1 cellular context compared by ENCODE assay signal in the genomic region with DNA sequence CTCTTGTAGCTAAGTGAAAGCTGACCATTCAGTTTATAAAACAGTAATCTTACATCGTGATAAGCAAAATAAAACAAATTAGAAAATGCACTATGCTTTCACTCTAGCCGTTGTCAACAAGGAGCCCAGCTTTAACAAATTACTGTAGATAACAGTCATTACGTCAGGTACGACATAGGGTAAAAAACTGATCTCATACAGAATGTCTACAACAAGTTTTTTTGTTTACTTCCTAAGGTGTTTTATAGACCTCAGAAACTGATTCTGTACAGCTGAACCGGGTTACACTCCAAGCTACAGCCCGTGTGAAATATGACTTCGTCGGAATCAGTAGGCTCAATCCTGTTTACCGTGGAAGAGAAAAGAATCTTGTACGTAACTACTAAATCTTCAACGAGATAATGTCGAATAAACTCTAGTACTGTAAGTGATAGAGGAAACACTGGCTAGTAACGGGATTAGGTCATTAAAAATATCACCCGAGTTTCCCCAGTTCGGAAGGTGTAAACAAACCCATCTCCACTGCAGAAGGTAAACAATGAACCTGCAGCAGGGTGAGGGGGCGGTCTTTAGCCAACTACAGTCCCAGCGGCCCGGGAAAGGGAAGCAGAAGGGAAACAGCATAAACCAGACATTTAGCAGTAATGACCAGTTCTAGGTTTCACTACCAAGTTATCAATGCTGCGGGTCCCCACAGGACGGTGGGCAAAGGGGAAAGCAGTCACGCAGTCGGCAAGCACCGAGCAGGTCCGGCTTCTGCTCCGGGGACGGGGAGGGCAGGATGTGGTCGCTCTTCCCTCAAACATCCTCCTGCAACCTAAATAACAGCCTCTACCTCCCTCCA.
TF ChIP-seq lines count a peak whose summit lies in the region.

No MANE protein-coding gene starts in this region.

TF ChIP-seq in GM12878, 131 proteins besides CTCF, POLR2A, EP300 and RAD21 (continued from another document):
- TF ChIP-seq, protein P1, sequence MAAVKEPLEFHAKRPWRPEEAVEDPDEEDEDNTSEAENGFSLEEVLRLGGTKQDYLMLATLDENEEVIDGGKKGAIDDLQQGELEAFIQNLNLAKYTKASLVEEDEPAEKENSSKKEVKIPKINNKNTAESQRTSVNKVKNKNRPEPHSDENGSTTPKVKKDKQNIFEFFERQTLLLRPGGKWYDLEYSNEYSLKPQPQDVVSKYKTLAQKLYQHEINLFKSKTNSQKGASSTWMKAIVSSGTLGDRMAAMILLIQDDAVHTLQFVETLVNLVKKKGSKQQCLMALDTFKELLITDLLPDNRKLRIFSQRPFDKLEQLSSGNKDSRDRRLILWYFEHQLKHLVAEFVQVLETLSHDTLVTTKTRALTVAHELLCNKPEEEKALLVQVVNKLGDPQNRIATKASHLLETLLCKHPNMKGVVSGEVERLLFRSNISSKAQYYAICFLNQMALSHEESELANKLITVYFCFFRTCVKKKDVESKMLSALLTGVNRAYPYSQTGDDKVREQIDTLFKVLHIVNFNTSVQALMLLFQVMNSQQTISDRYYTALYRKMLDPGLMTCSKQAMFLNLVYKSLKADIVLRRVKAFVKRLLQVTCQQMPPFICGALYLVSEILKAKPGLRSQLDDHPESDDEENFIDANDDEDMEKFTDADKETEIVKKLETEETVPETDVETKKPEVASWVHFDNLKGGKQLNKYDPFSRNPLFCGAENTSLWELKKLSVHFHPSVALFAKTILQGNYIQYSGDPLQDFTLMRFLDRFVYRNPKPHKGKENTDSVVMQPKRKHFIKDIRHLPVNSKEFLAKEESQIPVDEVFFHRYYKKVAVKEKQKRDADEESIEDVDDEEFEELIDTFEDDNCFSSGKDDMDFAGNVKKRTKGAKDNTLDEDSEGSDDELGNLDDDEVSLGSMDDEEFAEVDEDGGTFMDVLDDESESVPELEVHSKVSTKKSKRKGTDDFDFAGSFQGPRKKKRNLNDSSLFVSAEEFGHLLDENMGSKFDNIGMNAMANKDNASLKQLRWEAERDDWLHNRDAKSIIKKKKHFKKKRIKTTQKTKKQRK (IDR thresholded peaks at IDR 0.05; ENCODE audit: low read depth, low read length), result no peak
- TF ChIP-seq ZBED1 (IDR thresholded peaks at IDR 0.05; ENCODE audit: borderline replicate concordance) (no peak), IKZF1 (conservative IDR thresholded peaks at IDR 0.05) (peak; percentile 61; the same call in 1 of the 2 replicates), TAF1 (IDR thresholded peaks at IDR 0.05; ENCODE audit: borderline replicate concordance, low read depth, low read length) (peak; percentile 22; the same call in 1 of the 2 replicates), JUNB (IDR thresholded peaks at IDR 0.05) (no peak), RUNX3 (IDR thresholded peaks at IDR 0.05; ENCODE audit: low read length) (peak; percentile 84), ZNF207 (IDR thresholded peaks at IDR 0.05; ENCODE audit: borderline replicate concordance) (no peak), ATF7 (IDR thresholded peaks at IDR 0.05; ENCODE audit: low read depth) (peak; percentile 66), RB1 (IDR thresholded peaks at IDR 0.05; ENCODE audit: borderline replicate concordance) (no peak), SIX5 (IDR thresholded peaks at IDR 0.05; ENCODE audit: low read depth, low read length, severe bottlenecking) (no peak), ETV6 (conservative IDR thresholded peaks at IDR 0.05 in 1 of 2, IDR thresholded peaks at IDR 0.05 in 1 of 2; ENCODE audit: borderline replicate concordance in 1 of 2, low read depth in 1 of 2) (peak in 1 of 2 experiments; percentile 45; a peak in 1 of 4 replicates), IKZF2 (IDR thresholded peaks at IDR 0.05) (peak; percentile 73 to 75), DPF2 (IDR thresholded peaks at IDR 0.05) (no peak), FOS (IDR thresholded peaks at IDR 0.05; ENCODE audit: borderline replicate concordance, extremely low read depth, insufficient read length) (no peak), MTA3 (IDR thresholded peaks at IDR 0.05; ENCODE audit: borderline replicate concordance, low read length) (no peak), ZNF622 (IDR thresholded peaks at IDR 0.05) (no peak), EZH2 (IDR thresholded peaks at IDR 0.05; ENCODE audit: borderline replicate concordance, control insufficient read depth, low read depth, low read length) (no peak), EED (IDR thresholded peaks at IDR 0.05; ENCODE audit: low read depth) (no peak; the same call in 1 of the 2 replicates), BMI1 (IDR thresholded peaks at IDR 0.05; ENCODE audit: borderline replicate concordance) (no peak), CEBPB (IDR thresholded peaks at IDR 0.05; ENCODE audit: borderline replicate concordance in 1 of 2, low read depth in 2 of 2, low read length in 2 of 2) (no peak), POU2F2 (IDR thresholded peaks at IDR 0.05; ENCODE audit: borderline replicate concordance, low read depth, low read length) (peak; percentile 75; the same call in 1 of the 3 replicates), STAT3 (IDR thresholded peaks at IDR 0.05; ENCODE audit: low read depth, low read length) (no peak), ZNF24 (IDR thresholded peaks at IDR 0.05) (no peak), YBX1 (IDR thresholded peaks at IDR 0.05) (no peak), SUZ12 (IDR thresholded peaks at IDR 0.05; ENCODE audit: unreplicated experiment) (no peak), NFIC (IDR thresholded peaks at IDR 0.05; ENCODE audit: low read depth, low read length) (no peak), CREB1 (IDR thresholded peaks at IDR 0.05; ENCODE audit: low read depth) (0 out of 2 replicates have a peak, but pooled peaks have one; percentile 16), PML (IDR thresholded peaks at IDR 0.05; ENCODE audit: low read length) (no peak), SREBF1 (IDR thresholded peaks at IDR 0.05; ENCODE audit: low read length) (no peak), SMC3 (IDR thresholded peaks at IDR 0.05; ENCODE audit: borderline replicate concordance, low read length) (no peak), ESRRA (IDR thresholded peaks at IDR 0.05; ENCODE audit: low read length) (no peak)
- TF ChIP-seq, protein P2, sequence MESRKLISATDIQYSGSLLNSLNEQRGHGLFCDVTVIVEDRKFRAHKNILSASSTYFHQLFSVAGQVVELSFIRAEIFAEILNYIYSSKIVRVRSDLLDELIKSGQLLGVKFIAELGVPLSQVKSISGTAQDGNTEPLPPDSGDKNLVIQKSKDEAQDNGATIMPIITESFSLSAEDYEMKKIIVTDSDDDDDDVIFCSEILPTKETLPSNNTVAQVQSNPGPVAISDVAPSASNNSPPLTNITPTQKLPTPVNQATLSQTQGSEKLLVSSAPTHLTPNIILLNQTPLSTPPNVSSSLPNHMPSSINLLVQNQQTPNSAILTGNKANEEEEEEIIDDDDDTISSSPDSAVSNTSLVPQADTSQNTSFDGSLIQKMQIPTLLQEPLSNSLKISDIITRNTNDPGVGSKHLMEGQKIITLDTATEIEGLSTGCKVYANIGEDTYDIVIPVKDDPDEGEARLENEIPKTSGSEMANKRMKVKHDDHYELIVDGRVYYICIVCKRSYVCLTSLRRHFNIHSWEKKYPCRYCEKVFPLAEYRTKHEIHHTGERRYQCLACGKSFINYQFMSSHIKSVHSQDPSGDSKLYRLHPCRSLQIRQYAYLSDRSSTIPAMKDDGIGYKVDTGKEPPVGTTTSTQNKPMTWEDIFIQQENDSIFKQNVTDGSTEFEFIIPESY (IDR thresholded peaks at IDR 0.05), result no peak
- TF ChIP-seq, protein P3, sequence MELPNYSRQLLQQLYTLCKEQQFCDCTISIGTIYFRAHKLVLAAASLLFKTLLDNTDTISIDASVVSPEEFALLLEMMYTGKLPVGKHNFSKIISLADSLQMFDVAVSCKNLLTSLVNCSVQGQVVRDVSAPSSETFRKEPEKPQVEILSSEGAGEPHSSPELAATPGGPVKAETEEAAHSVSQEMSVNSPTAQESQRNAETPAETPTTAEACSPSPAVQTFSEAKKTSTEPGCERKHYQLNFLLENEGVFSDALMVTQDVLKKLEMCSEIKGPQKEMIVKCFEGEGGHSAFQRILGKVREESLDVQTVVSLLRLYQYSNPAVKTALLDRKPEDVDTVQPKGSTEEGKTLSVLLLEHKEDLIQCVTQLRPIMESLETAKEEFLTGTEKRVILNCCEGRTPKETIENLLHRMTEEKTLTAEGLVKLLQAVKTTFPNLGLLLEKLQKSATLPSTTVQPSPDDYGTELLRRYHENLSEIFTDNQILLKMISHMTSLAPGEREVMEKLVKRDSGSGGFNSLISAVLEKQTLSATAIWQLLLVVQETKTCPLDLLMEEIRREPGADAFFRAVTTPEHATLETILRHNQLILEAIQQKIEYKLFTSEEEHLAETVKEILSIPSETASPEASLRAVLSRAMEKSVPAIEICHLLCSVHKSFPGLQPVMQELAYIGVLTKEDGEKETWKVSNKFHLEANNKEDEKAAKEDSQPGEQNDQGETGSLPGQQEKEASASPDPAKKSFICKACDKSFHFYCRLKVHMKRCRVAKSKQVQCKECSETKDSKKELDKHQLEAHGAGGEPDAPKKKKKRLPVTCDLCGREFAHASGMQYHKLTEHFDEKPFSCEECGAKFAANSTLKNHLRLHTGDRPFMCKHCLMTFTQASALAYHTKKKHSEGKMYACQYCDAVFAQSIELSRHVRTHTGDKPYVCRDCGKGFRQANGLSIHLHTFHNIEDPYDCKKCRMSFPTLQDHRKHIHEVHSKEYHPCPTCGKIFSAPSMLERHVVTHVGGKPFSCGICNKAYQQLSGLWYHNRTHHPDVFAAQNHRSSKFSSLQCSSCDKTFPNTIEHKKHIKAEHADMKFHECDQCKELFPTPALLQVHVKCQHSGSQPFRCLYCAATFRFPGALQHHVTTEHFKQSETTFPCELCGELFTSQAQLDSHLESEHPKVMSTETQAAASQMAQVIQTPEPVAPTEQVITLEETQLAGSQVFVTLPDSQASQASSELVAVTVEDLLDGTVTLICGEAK (IDR thresholded peaks at IDR 0.05; ENCODE audit: borderline replicate concordance), result peak; percentile 14; the same call in 1 of the 2 replicates
- TF ChIP-seq, protein P4, sequence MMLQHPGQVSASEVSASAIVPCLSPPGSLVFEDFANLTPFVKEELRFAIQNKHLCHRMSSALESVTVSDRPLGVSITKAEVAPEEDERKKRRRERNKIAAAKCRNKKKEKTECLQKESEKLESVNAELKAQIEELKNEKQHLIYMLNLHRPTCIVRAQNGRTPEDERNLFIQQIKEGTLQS (IDR thresholded peaks at IDR 0.05; ENCODE audit: borderline replicate concordance, extremely low read depth, low read depth, low read length), result no peak
- TF ChIP-seq, protein P5, sequence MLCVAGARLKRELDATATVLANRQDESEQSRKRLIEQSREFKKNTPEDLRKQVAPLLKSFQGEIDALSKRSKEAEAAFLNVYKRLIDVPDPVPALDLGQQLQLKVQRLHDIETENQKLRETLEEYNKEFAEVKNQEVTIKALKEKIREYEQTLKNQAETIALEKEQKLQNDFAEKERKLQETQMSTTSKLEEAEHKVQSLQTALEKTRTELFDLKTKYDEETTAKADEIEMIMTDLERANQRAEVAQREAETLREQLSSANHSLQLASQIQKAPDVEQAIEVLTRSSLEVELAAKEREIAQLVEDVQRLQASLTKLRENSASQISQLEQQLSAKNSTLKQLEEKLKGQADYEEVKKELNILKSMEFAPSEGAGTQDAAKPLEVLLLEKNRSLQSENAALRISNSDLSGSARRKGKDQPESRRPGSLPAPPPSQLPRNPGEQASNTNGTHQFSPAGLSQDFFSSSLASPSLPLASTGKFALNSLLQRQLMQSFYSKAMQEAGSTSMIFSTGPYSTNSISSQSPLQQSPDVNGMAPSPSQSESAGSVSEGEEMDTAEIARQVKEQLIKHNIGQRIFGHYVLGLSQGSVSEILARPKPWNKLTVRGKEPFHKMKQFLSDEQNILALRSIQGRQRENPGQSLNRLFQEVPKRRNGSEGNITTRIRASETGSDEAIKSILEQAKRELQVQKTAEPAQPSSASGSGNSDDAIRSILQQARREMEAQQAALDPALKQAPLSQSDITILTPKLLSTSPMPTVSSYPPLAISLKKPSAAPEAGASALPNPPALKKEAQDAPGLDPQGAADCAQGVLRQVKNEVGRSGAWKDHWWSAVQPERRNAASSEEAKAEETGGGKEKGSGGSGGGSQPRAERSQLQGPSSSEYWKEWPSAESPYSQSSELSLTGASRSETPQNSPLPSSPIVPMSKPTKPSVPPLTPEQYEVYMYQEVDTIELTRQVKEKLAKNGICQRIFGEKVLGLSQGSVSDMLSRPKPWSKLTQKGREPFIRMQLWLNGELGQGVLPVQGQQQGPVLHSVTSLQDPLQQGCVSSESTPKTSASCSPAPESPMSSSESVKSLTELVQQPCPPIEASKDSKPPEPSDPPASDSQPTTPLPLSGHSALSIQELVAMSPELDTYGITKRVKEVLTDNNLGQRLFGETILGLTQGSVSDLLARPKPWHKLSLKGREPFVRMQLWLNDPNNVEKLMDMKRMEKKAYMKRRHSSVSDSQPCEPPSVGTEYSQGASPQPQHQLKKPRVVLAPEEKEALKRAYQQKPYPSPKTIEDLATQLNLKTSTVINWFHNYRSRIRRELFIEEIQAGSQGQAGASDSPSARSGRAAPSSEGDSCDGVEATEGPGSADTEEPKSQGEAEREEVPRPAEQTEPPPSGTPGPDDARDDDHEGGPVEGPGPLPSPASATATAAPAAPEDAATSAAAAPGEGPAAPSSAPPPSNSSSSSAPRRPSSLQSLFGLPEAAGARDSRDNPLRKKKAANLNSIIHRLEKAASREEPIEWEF (IDR thresholded peaks at IDR 0.05; ENCODE audit: insufficient replicate concordance, low read depth, low read length), result no peak
